In the genomic region with DNA sequence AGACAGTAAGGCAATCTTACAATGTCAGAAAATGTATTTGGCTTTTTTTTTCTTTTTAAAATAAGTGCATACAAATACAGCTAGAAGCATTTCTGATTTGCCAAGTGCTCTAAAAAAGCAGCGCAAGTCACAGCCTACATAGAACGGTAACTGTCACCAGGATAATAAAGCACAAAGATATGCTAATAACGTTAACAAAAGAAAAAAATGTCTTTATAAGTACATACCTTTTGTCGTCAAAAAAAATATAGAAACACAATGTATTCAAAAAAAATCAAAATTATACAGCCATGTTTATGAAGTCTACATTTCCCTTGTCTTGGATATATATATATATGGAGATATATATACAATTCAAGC, we compare ENCODE assay signal across 9 cellular contexts. TPM values are rescaled to one million over a fixed set of nuclear protein-coding genes. Genes with fewer than 3 reads are reported as not detected.
A peak's percentile ranks its signal among the peaks of the same experiment; 100 is the strongest.
DNase-seq lines count a peak whose midpoint lies in the region; ATAC-seq, FAIRE-seq and TF ChIP-seq lines count a peak whose summit lies in the region.
"Had no signal": no experiment of that assay in that cellular context is flagged by ENCODE, and none has a peak within 500 bp of the region (broad histone marks: within the 10 kb centered on the region; RNA-seq: fewer than 3 reads in every experiment).

No MANE protein-coding gene starts in this region.

- H3K27ac ChIP-seq in endothelial cell of umbilical vein (ENCODE audit: insufficient read depth, low read depth, low read length) (peak overlapping the region; percentile 87), pancreas (peak overlapping the region; percentile 92 to 99 (median 98))

- dilution Hi-C loops in endothelial cell of umbilical vein (cut with MboI; ENCODE audit: extremely low pct_ligation_motif_present, low sequenced_read_pairs): loop anchor here (10.0 to 25.0 kb wide), 2 partner anchors 381 to 468 kb away; no protein-coding TSS in a partner anchor

- H3K4me3 ChIP-seq in endothelial cell of umbilical vein (replicated peaks in 1 of 3; ENCODE audit: insufficient read depth in 1 of 3, low read depth in 1 of 3, low read length in 3 of 3) (peak overlapping the region; percentile 51 to 94 (median 57)), pancreas (peak overlapping the region; percentile 46 to 96 (median 76))

- H3K4me2 ChIP-seq in endothelial cell of umbilical vein (ENCODE audit: insufficient read depth, low read length): peak overlapping the region; percentile 98

- H3K9ac ChIP-seq in endothelial cell of umbilical vein (replicated peaks; ENCODE audit: extremely low read depth, insufficient read depth, low read length): peak overlapping the region; percentile 94

- H3K27me3 ChIP-seq in endothelial cell of umbilical vein (ENCODE audit: control insufficient read depth in 2 of 2, insufficient read depth in 2 of 2, low read length in 2 of 2): no peaks in the 10 kb centered on the region
- H3K27me3 ChIP-seq in pancreas: no peaks in the 10 kb centered on the region

- H3K36me3 ChIP-seq in endothelial cell of umbilical vein (ENCODE audit: control insufficient read depth in 2 of 2, extremely low read depth in 1 of 2, insufficient read depth in 2 of 2, low read length in 2 of 2) (peaks cover 5 to 11% of the 10 kb centered on the region in 2 experiments), pancreas (peaks cover 0 to 23% (median 13%) of the 10 kb centered on the region in 3 donors)

- POLR2A ChIA-PET in endothelial cell of umbilical vein (lab: Charles Lee): interaction anchor here (0.7 to 1.5 kb wide), 2 partner anchors 117 to 138 kb away, joined by 3 to 6 read pairs; no protein-coding TSS in a partner anchor

- WGBS in pancreas, 2 donors: 0% methylated on average over 4 of the region's 4 CpGs

- H3K4me1 ChIP-seq in endothelial cell of umbilical vein (ENCODE audit: control insufficient read depth, extremely low read depth, insufficient read depth, low read length) (peaks cover 32% of the 10 kb centered on the region), pancreas (peaks cover 17 to 26% (median 21%) of the 10 kb centered on the region in 3 donors)

- TF ChIP-seq CTCF in endothelial cell of umbilical vein (IDR thresholded peaks at IDR 0.05; ENCODE audit: extremely low read depth in 1 of 2, insufficient read depth in 1 of 2, low read depth in 1 of 2, low read length in 2 of 2) (no peak), pancreas (IDR thresholded peaks at IDR 0.05) (no peak)

- no peak for DNase-seq in endothelial cell of umbilical vein (ENCODE audit: low read depth, low spot score)
- DNase-seq in pancreas: no peak
- no peak for DNase-seq in T1000 (lab: John Stamatoyannopoulos, UW)
- no peak for DNase-seq in NCI-H226

- H3K9me1 ChIP-seq in endothelial cell of umbilical vein (replicated peaks; ENCODE audit: control insufficient read depth, extremely low read depth, insufficient read depth, low read length): no peaks in the 10 kb centered on the region

- peaks cover 67% of the 10 kb centered on the region for H3K79me2 ChIP-seq in endothelial cell of umbilical vein (ENCODE audit: control insufficient read depth, insufficient read depth, low read length)

- FAIRE-seq in G401.6 (lab: Jason Lieb, UNC): peak; percentile 53
- no peak for FAIRE-seq in endothelial cell of umbilical vein (lab: Jason Lieb, UNC)
- no peak for FAIRE-seq in pancreas (lab: Jason Lieb, UNC)
- FAIRE-seq: colon had no signal

- no peak for ATAC-seq in pancreas
- ATAC-seq in HG03378 (IDR thresholded peaks at IDR 0.05; ENCODE audit: unreplicated experiment): no peak
- ATAC-seq in GM21526 (IDR thresholded peaks at IDR 0.05; ENCODE audit: low FRiP score, unreplicated experiment): no peak

- H4K20me1 ChIP-seq in endothelial cell of umbilical vein (replicated peaks; ENCODE audit: control insufficient read depth, extremely low read depth, insufficient read depth, low read length): no peaks in the 10 kb centered on the region

- H3K9me3 ChIP-seq in endothelial cell of umbilical vein (replicated peaks; ENCODE audit: control insufficient read depth, insufficient read depth, low read length) (no peaks in the 10 kb centered on the region), pancreas (no peaks in the 10 kb centered on the region)

- BruUV-seq in endothelial cell of umbilical vein (replicated peaks; lab: Mats Ljungman, UMichigan): no TSS peak

- intact Hi-C loops in endothelial cell of umbilical vein (cut with micrococcal nuclease) (loop anchor here (1.0 kb wide), 2 partner anchors 107 to 166 kb away; no protein-coding TSS in a partner anchor), pancreas (cut with DNase I) (loop anchor here in 2 of 3 donors (5.0 to 10.0 kb wide), 2 partner anchors 116 to 468 kb away; no protein-coding TSS in a partner anchor)

- TF ChIP-seq POLR2A in endothelial cell of umbilical vein (IDR thresholded peaks at IDR 0.05; ENCODE audit: low read depth, low read length): no peak

- CTCF ChIA-PET in endothelial cell of umbilical vein (lab: Charles Lee): interaction anchor here (1.0 to 9.1 kb wide), 3 partner anchors 9 to 477 kb away, joined by 5 to 79 read pairs (median 7); no protein-coding TSS in a partner anchor

- no peak overlapping the region for H2AFZ ChIP-seq in endothelial cell of umbilical vein (ENCODE audit: low read depth, low read length)

TF ChIP-seq in PFSK-1, 5 proteins besides CTCF, POLR2A, EP300 and RAD21 (continues in another document):
- TF ChIP-seq, protein P1, sequence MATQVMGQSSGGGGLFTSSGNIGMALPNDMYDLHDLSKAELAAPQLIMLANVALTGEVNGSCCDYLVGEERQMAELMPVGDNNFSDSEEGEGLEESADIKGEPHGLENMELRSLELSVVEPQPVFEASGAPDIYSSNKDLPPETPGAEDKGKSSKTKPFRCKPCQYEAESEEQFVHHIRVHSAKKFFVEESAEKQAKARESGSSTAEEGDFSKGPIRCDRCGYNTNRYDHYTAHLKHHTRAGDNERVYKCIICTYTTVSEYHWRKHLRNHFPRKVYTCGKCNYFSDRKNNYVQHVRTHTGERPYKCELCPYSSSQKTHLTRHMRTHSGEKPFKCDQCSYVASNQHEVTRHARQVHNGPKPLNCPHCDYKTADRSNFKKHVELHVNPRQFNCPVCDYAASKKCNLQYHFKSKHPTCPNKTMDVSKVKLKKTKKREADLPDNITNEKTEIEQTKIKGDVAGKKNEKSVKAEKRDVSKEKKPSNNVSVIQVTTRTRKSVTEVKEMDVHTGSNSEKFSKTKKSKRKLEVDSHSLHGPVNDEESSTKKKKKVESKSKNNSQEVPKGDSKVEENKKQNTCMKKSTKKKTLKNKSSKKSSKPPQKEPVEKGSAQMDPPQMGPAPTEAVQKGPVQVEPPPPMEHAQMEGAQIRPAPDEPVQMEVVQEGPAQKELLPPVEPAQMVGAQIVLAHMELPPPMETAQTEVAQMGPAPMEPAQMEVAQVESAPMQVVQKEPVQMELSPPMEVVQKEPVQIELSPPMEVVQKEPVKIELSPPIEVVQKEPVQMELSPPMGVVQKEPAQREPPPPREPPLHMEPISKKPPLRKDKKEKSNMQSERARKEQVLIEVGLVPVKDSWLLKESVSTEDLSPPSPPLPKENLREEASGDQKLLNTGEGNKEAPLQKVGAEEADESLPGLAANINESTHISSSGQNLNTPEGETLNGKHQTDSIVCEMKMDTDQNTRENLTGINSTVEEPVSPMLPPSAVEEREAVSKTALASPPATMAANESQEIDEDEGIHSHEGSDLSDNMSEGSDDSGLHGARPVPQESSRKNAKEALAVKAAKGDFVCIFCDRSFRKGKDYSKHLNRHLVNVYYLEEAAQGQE (IDR thresholded peaks at IDR 0.05; ENCODE audit: insufficient read depth in 1 of 2, low read depth in 2 of 2, low read length in 2 of 2): no peak
- no peak for TF ChIP-seq TAF1 (IDR thresholded peaks at IDR 0.05; ENCODE audit: borderline replicate concordance, insufficient read depth, low read length)

TF ChIP-seq in endothelial cell of umbilical vein, 7 proteins besides CTCF, POLR2A, EP300 and RAD21:
- TF ChIP-seq GATA2 (IDR thresholded peaks at IDR 0.05; ENCODE audit: insufficient read depth, insufficient read length, low read depth, low read length): no peak
- TF ChIP-seq, protein P2, sequence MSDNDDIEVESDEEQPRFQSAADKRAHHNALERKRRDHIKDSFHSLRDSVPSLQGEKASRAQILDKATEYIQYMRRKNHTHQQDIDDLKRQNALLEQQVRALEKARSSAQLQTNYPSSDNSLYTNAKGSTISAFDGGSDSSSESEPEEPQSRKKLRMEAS (IDR thresholded peaks at IDR 0.05; ENCODE audit: insufficient read depth, insufficient read length): no peak
TF ChIP-seq in endothelial cell of umbilical vein: peak in this region for 0.

RNA-seq across cellular contexts. Expression of a gene that starts 3.3 kb away (rescaled TPM):
- polyA plus RNA-seq in PFSK-1 (2012; ENCODE audit: insufficient read length, low read depth): 264 TPM
- total RNA-seq in endothelial cell of umbilical vein (109 TPM in 2 replicates), pancreas (10 to 100 TPM; 47.0 to 95.6 (median 55.0) TPM)
- polyA plus RNA-seq in endothelial cell of umbilical vein (65.4 and 66.6 TPM in 2 replicates), pancreas (10 to 100 TPM; 57.2 to 93.6 TPM)
- polyA plus RNA-seq in endothelial cell of umbilical vein (2011; cell fraction: cytosol; rRNA removed): 54.8 and 66.0 TPM in 2 replicates
- 154 and 212 TPM in 2 replicates for polyA plus RNA-seq in endothelial cell of umbilical vein (2011; cell fraction: nucleus; rRNA removed)
- 52.6 and 76.5 TPM in 2 replicates for polyA plus RNA-seq in endothelial cell of umbilical vein (2012)
- polyA minus RNA-seq in endothelial cell of umbilical vein: 57.9 and 61.4 TPM in 2 replicates
- 65.2 TPM for polyA minus RNA-seq in endothelial cell of umbilical vein (2011; cell fraction: cytosol; rRNA and poly(A)+ RNA removed)
- 78.8 and 129 TPM in 2 replicates for polyA minus RNA-seq in endothelial cell of umbilical vein (2011; cell fraction: nucleus; rRNA and poly(A)+ RNA removed)
